In genomic region chr10:44217274-44217820, GRCh38 we compare ENCODE assay signal across 26 cellular contexts.
"Had no signal": no experiment of that assay in that cellular context is flagged by ENCODE, and none has a peak within 500 bp of the region (broad histone marks: within the 10 kb centered on the region; RNA-seq: fewer than 3 reads in every experiment).

No MANE protein-coding gene starts in this region.

- H3K4me1 ChIP-seq: parathyroid adenoma, psoas muscle, right lobe of liver, sigmoid colon, stomach, tibial nerve, upper lobe of left lung, uterus had no signal

- H3K9ac ChIP-seq: parathyroid adenoma had no signal

- H3K4me3 ChIP-seq: ovary, psoas muscle, right lobe of liver, sigmoid colon, stomach, tibial nerve, upper lobe of left lung, uterus had no signal

- H3K36me3 Mint-ChIP-seq: natural killer cell; stimulated activated effector memory CD8-positive, alpha-beta T cell treated with anti-CD3 and anti-CD28 coated beads, Interleukin-12 subunit alpha, Interleukin-12 subunit beta, amount 100 ng/mL, for 72 hours; stimulated activated naive B cell treated with anti-CD40 and anti-IgM and Interleukin-4, amounts not matched to agents 10 μg/mL and 1 μg/mL and 100 μg/mL, for 72 hours had no signal

- H3K27ac ChIP-seq: ovary, parathyroid adenoma, psoas muscle, right lobe of liver, sigmoid colon, stomach, tibial nerve, upper lobe of left lung, uterus had no signal

- H3K4me1 Mint-ChIP-seq: naive thymus-derived CD4-positive, alpha-beta T cell; natural killer cell; nephron progenitor cell; neural crest cell; stimulated activated effector memory CD8-positive, alpha-beta T cell treated with anti-CD3 and anti-CD28 coated beads, Interleukin-12 subunit alpha, Interleukin-12 subunit beta, amount 100 ng/mL, for 72 hours; stimulated activated naive B cell treated with anti-CD40 and anti-IgM and Interleukin-4, amounts not matched to agents 10 μg/mL and 1 μg/mL and 100 μg/mL, for 72 hours had no signal

- DNase-seq: naive thymus-derived CD4-positive, alpha-beta T cell; natural killer cell; nephron progenitor cell; occipital lobe; ovary; psoas muscle; right cardiac atrium; right lobe of liver; sigmoid colon; small intestine; stimulated activated CD4-positive, alpha-beta T cell treated with anti-CD3 and anti-CD28 coated beads, Interleukin-15, amount 100 ng/mL, for 24 hours; stimulated activated CD4-positive, alpha-beta T cell treated with anti-CD3 and anti-CD28 coated beads, Interleukin-2, amount 100 ng/mL, for 24 hours; stimulated activated CD4-positive, alpha-beta T cell treated with anti-CD3 and anti-CD28 coated beads, Interleukin-2, amount 100 ng/mL, for 48 hours; stimulated activated CD4-positive, alpha-beta T cell treated with anti-CD3 and anti-CD28 coated beads, Interleukin-4, amount 100 ng/mL, for 24 hours; stimulated activated naive B cell treated with anti-CD40 and anti-IgM and Interleukin-4, amounts not matched to agents 10 μg/mL and 1 μg/mL and 100 μg/mL, for 72 hours; stimulated activated naive CD4-positive, alpha-beta T cell treated with Interleukin-2 at 50 U/mL for 16 hours; stomach; trophoblast cell; upper lobe of left lung; uterus had no signal

- H3K27me3 ChIP-seq: ovary, right lobe of liver, sigmoid colon, stomach, tibial nerve, upper lobe of left lung, uterus had no signal

- H3K27ac Mint-ChIP-seq: naive thymus-derived CD4-positive, alpha-beta T cell; natural killer cell; nephron progenitor cell; progenitor cell of endocrine pancreas; stimulated activated effector memory CD8-positive, alpha-beta T cell treated with anti-CD3 and anti-CD28 coated beads, Interleukin-12 subunit alpha, Interleukin-12 subunit beta, amount 100 ng/mL, for 72 hours; stimulated activated naive B cell treated with anti-CD40 and anti-IgM and Interleukin-4, amounts not matched to agents 10 μg/mL and 1 μg/mL and 100 μg/mL, for 72 hours; stimulated activated naive CD8-positive, alpha-beta T cell treated with anti-CD3 and anti-CD28 coated beads, Interleukin-15, Interleukin-2, amounts not matched to agents 100 ng/mL and 50 ng/mL, for 24 hours had no signal

- H3K9me3 Mint-ChIP-seq: stimulated activated effector memory CD8-positive, alpha-beta T cell treated with anti-CD3 and anti-CD28 coated beads, Interleukin-12 subunit alpha, Interleukin-12 subunit beta, amount 100 ng/mL, for 72 hours had no signal

- H3K4me3 Mint-ChIP-seq: naive thymus-derived CD4-positive, alpha-beta T cell; natural killer cell; nephron progenitor cell; neural crest cell; stimulated activated effector memory CD8-positive, alpha-beta T cell treated with anti-CD3 and anti-CD28 coated beads, Interleukin-12 subunit alpha, Interleukin-12 subunit beta, amount 100 ng/mL, for 72 hours; stimulated activated naive B cell treated with anti-CD40 and anti-IgM and Interleukin-4, amounts not matched to agents 10 μg/mL and 1 μg/mL and 100 μg/mL, for 72 hours; stimulated activated naive CD8-positive, alpha-beta T cell treated with anti-CD3 and anti-CD28 coated beads, Interleukin-15, Interleukin-2, amounts not matched to agents 100 ng/mL and 50 ng/mL, for 24 hours had no signal

- ATAC-seq: naive thymus-derived CD4-positive, alpha-beta T cell; natural killer cell; psoas muscle; right cardiac atrium; right lobe of liver; stimulated activated effector memory CD8-positive, alpha-beta T cell treated with anti-CD3 and anti-CD28 coated beads, Interleukin-12 subunit alpha, Interleukin-12 subunit beta, amount 100 ng/mL, for 72 hours; stimulated activated naive B cell treated with anti-CD40 and anti-IgM and Interleukin-4, amounts not matched to agents 10 μg/mL and 1 μg/mL and 100 μg/mL, for 72 hours had no signal

- H3K27me3 Mint-ChIP-seq: stimulated activated naive B cell treated with anti-CD40 and anti-IgM and Interleukin-4, amounts not matched to agents 10 μg/mL and 1 μg/mL and 100 μg/mL, for 72 hours had no signal

- H3K36me3 ChIP-seq: ovary, right lobe of liver, sigmoid colon, stomach, tibial nerve, upper lobe of left lung, uterus had no signal

- H3K9me3 ChIP-seq: psoas muscle, right lobe of liver, uterus had no signal

- H2AFZ ChIP-seq: parathyroid adenoma had no signal
